1 cellular context compared by ENCODE assay signal in the genomic region with DNA sequence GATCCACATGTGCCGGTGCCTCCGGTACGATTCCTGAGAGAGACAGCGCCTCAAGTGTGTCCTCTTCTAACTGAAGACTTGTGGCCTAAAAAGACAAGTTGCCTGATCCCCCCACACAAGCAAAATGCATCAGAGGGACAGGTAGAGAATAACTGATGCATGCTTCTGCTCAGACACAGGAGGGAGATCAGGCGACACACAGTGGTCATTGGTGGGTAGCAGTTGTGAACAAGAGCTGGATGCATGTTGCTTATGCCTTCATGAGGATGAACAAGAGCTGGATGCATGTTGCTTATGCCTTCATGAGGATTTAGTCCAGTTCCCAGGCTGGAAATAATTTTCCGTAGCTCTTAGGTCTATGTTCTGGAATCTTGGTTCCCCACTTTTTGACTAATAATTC.
TF ChIP-seq lines count a peak whose summit lies in the region.

No MANE protein-coding gene starts in this region.

TF ChIP-seq in GM23338, 12 proteins besides CTCF, POLR2A, EP300 and RAD21 (continued from another document):
- TF ChIP-seq, protein P1, sequence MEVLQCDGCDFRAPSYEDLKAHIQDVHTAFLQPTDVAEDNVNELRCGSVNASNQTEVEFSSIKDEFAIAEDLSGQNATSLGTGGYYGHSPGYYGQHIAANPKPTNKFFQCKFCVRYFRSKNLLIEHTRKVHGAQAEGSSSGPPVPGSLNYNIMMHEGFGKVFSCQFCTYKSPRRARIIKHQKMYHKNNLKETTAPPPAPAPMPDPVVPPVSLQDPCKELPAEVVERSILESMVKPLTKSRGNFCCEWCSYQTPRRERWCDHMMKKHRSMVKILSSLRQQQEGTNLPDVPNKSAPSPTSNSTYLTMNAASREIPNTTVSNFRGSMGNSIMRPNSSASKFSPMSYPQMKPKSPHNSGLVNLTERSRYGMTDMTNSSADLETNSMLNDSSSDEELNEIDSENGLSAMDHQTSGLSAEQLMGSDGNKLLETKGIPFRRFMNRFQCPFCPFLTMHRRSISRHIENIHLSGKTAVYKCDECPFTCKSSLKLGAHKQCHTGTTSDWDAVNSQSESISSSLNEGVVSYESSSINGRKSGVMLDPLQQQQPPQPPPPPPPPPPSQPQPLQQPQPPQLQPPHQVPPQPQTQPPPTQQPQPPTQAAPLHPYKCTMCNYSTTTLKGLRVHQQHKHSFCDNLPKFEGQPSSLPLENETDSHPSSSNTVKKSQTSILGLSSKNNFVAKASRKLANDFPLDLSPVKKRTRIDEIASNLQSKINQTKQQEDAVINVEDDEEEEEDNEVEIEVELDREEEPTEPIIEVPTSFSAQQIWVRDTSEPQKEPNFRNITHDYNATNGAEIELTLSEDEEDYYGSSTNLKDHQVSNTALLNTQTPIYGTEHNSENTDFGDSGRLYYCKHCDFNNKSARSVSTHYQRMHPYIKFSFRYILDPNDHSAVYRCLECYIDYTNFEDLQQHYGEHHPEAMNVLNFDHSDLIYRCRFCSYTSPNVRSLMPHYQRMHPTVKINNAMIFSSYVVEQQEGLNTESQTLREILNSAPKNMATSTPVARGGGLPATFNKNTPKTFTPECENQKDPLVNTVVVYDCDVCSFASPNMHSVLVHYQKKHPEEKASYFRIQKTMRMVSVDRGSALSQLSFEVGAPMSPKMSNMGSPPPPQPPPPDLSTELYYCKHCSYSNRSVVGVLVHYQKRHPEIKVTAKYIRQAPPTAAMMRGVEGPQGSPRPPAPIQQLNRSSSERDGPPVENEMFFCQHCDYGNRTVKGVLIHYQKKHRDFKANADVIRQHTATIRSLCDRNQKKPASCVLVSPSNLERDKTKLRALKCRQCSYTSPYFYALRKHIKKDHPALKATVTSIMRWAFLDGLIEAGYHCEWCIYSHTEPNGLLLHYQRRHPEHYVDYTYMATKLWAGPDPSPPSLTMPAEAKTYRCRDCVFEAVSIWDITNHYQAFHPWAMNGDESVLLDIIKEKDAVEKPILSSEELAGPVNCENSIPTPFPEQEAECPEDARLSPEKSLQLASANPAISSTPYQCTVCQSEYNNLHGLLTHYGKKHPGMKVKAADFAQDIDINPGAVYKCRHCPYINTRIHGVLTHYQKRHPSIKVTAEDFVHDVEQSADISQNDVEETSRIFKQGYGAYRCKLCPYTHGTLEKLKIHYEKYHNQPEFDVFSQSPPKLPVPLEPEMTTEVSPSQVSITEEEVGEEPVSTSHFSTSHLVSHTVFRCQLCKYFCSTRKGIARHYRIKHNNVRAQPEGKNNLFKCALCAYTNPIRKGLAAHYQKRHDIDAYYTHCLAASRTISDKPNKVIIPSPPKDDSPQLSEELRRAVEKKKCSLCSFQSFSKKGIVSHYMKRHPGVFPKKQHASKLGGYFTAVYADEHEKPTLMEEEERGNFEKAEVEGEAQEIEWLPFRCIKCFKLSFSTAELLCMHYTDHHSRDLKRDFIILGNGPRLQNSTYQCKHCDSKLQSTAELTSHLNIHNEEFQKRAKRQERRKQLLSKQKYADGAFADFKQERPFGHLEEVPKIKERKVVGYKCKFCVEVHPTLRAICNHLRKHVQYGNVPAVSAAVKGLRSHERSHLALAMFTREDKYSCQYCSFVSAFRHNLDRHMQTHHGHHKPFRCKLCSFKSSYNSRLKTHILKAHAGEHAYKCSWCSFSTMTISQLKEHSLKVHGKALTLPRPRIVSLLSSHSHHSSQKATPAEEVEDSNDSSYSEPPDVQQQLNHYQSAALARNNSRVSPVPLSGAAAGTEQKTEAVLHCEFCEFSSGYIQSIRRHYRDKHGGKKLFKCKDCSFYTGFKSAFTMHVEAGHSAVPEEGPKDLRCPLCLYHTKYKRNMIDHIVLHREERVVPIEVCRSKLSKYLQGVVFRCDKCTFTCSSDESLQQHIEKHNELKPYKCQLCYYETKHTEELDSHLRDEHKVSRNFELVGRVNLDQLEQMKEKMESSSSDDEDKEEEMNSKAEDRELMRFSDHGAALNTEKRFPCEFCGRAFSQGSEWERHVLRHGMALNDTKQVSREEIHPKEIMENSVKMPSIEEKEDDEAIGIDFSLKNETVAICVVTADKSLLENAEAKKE (CRISPR knock-in tag; IDR thresholded peaks at IDR 0.05), result no peak
- no peak for TF ChIP-seq ZNF331 (CRISPR knock-in tag; IDR thresholded peaks at IDR 0.05; ENCODE audit: low read depth)
- TF ChIP-seq EZH2 (IDR thresholded peaks at IDR 0.05; ENCODE audit: low read depth, unreplicated experiment), result no peak
- TF ChIP-seq CREB1 (CRISPR knock-in tag; IDR thresholded peaks at IDR 0.05; ENCODE audit: low read depth), result no peak
- TF ChIP-seq STAT1 (IDR thresholded peaks at IDR 0.05; ENCODE audit: unreplicated experiment), result no peak
- TF ChIP-seq, protein P2, sequence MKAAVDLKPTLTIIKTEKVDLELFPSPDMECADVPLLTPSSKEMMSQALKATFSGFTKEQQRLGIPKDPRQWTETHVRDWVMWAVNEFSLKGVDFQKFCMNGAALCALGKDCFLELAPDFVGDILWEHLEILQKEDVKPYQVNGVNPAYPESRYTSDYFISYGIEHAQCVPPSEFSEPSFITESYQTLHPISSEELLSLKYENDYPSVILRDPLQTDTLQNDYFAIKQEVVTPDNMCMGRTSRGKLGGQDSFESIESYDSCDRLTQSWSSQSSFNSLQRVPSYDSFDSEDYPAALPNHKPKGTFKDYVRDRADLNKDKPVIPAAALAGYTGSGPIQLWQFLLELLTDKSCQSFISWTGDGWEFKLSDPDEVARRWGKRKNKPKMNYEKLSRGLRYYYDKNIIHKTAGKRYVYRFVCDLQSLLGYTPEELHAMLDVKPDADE (IDR thresholded peaks at IDR 0.05), result no peak
